ENCODE assay signal across 3 cellular contexts in genomic region chr6:25613415-25613814, GRCh38.
TF ChIP-seq lines count a peak whose summit lies in the region.

No MANE protein-coding gene starts in this region.

TF ChIP-seq in A549, 52 proteins besides CTCF, POLR2A, EP300 and RAD21:
- TF ChIP-seq NFE2L2 (conservative IDR thresholded peaks at IDR 0.05; ENCODE audit: low read length) (no peak), GATA3 (IDR thresholded peaks at IDR 0.05; ENCODE audit: borderline replicate concordance) (no peak), NPAS2 (CRISPR knock-in tag; IDR thresholded peaks at IDR 0.05; ENCODE audit: borderline replicate concordance) (no peak), MAFK (IDR thresholded peaks at IDR 0.05; ENCODE audit: partially characterized antibody) (peak; percentile 79)
- TF ChIP-seq, protein P1, sequence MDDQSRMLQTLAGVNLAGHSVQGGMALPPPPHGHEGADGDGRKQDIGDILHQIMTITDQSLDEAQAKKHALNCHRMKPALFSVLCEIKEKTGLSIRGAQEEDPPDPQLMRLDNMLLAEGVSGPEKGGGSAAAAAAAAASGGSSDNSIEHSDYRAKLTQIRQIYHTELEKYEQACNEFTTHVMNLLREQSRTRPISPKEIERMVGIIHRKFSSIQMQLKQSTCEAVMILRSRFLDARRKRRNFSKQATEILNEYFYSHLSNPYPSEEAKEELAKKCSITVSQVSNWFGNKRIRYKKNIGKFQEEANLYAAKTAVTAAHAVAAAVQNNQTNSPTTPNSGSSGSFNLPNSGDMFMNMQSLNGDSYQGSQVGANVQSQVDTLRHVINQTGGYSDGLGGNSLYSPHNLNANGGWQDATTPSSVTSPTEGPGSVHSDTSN (IDR thresholded peaks at IDR 0.05) = no peak

TF ChIP-seq in IMR-90, 13 proteins besides CTCF, POLR2A, EP300 and RAD21:
- TF ChIP-seq MAFK (IDR thresholded peaks at IDR 0.05; ENCODE audit: low read depth, low read length) = peak; percentile 85
- no peak for TF ChIP-seq RCOR1 (IDR thresholded peaks at IDR 0.05; ENCODE audit: insufficient replicate concordance, low read length)
- TF ChIP-seq BHLHE40 (IDR thresholded peaks at IDR 0.05; ENCODE audit: low read depth, low read length) = no peak
- TF ChIP-seq CHD1 (IDR thresholded peaks at IDR 0.05; ENCODE audit: low read depth, low read length) = no peak

TF ChIP-seq in H1, 55 proteins besides CTCF, POLR2A, EP300 and RAD21:
- TF ChIP-seq CREB1 (IDR thresholded peaks at IDR 0.05) (no peak), MAFK (IDR thresholded peaks at IDR 0.05; ENCODE audit: low read depth, low read length) (peak; percentile 56; the same call in 1 of the 2 replicates)
TF ChIP-seq in H1: peak in this region for 1.
